ENCODE assay signal across 28 cellular contexts in the genomic region with DNA sequence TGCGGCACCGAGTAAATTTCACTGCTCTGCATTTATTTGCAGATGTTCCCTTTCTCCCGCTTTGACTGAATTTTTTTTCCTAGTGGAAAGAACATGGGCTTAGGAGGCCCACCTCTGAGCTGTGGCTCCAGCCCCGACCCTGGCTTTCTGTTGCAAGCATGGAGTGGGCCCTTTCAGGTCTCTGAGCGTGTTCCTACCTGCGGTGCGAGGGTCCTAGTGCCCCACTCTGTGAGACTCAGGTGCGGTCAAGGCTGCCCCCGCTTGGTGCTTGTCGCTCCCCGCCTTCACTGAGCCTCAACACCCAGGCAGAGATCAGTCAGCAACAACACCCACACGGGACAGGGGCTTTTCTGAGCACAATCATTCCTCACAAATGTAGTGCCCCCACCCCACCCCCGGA. TPM values are rescaled to one million over a fixed set of nuclear protein-coding genes. Genes with fewer than 3 reads are reported as not detected.
"Had no signal": no experiment of that assay in that cellular context is flagged by ENCODE, and none has a peak within 500 bp of the region (broad histone marks: within the 10 kb centered on the region; RNA-seq: fewer than 3 reads in every experiment).

No MANE protein-coding gene starts in this region.

- H3K27me3 ChIP-seq: body of pancreas had no signal

- H3K9me3 ChIP-seq: adrenal gland, body of pancreas had no signal

- H3K4me3 Mint-ChIP-seq: activated CD8-positive, alpha-beta T cell treated with anti-CD3 and anti-CD28 coated beads for 36 hours; activated naive CD8-positive, alpha-beta T cell treated with anti-CD3 and anti-CD28 coated beads, Interleukin-2, amount 10 ng/mL, durations not matched to agents 7 days and 5 days; activated T-cell treated with anti-CD3 and anti-CD28 coated beads, Interleukin-2, amount 50 U/mL, for 72 hours; T-cell had no signal

- H3K9me3 Mint-ChIP-seq: activated CD8-positive, alpha-beta T cell treated with anti-CD3 and anti-CD28 coated beads for 36 hours; activated naive CD8-positive, alpha-beta T cell treated with anti-CD3 and anti-CD28 coated beads, Interleukin-2, amount 10 ng/mL, durations not matched to agents 7 days and 5 days; activated T-cell treated with anti-CD3 and anti-CD28 coated beads, Interleukin-2, amount 50 U/mL, for 72 hours had no signal

- ATAC-seq: activated CD4-positive, CD25-positive, alpha-beta regulatory T cell treated with anti-CD3 and anti-CD28 coated beads, Interleukin-2, amount 50 U/mL, for 24 hours; activated CD8-positive, alpha-beta T cell treated with anti-CD3 and anti-CD28 coated beads for 36 hours; activated T-cell treated with anti-CD3 and anti-CD28 coated beads, Interleukin-2, amount 50 U/mL, for 72 hours; body of pancreas; Right ventricle myocardium inferior; T-cell had no signal

- H3K4me1 Mint-ChIP-seq: activated naive CD8-positive, alpha-beta T cell treated with anti-CD3 and anti-CD28 coated beads, Interleukin-2, amount 10 ng/mL, durations not matched to agents 7 days and 5 days; T-cell had no signal

- H3K27ac Mint-ChIP-seq: activated CD8-positive, alpha-beta T cell treated with anti-CD3 and anti-CD28 coated beads for 36 hours; activated naive CD8-positive, alpha-beta T cell treated with anti-CD3 and anti-CD28 coated beads, Interleukin-2, amount 10 ng/mL, durations not matched to agents 7 days and 5 days; activated T-cell treated with anti-CD3 and anti-CD28 coated beads, Interleukin-2, amount 50 U/mL, for 72 hours; T-cell had no signal

- H3K36me3 Mint-ChIP-seq: activated naive CD8-positive, alpha-beta T cell treated with anti-CD3 and anti-CD28 coated beads, Interleukin-2, amount 10 ng/mL, durations not matched to agents 7 days and 5 days; T-cell had no signal

- DNase-seq: activated CD4-positive, alpha-beta T cell treated with anti-CD3 and anti-CD28 coated beads for 4 hours; activated CD8-positive, alpha-beta memory T cell treated with anti-CD3 and anti-CD28 coated beads, Interleukin-2, amount 50 U/mL, for 4 hours; activated CD8-positive, alpha-beta T cell treated with anti-CD3 and anti-CD28 coated beads for 36 hours; activated naive CD4-positive, alpha-beta T cell treated with anti-CD3 and anti-CD28 coated beads, Interleukin-2, amount 50 U/mL, for 16 hours; activated naive CD8-positive, alpha-beta T cell treated with anti-CD3 and anti-CD28 coated beads, Interleukin-2, amount 10 ng/mL, durations not matched to agents 7 days and 5 days; activated T-cell treated with anti-CD3 and anti-CD28 coated beads, Interleukin-2, amount 50 U/mL, for 72 hours; adrenal gland; anterior cingulate cortex; central memory CD4-positive, alpha-beta T cell; MV-4-11; NCI-H1105; NCI-H1436; NCI-H1694 treated with DMSO at 0.1 percent for 48 hours; NCI-H2029 treated with DMSO at 0.1 percent for 48 hours; NCI-H345; NCI-H510A; NCI-H526 treated with DMSO at 0.1 percent for 48 hours; NCI-H82; OCI-M1; RPMI8226; T-cell; WERI-Rb-1 had no signal

- H3K36me3 ChIP-seq: adrenal gland, MG63, WERI-Rb-1 had no signal

- H3K4me3 ChIP-seq: adrenal gland, body of pancreas, MG63, SK-N-MC had no signal

- H3K27ac ChIP-seq: adrenal gland, body of pancreas, SK-N-MC, WERI-Rb-1 had no signal

- H3K4me1 ChIP-seq: adrenal gland, body of pancreas had no signal

RNA-seq across cellular contexts. Expression of a gene that starts 32.0 kb away (rescaled TPM):
- total RNA-seq: activated CD8-positive, alpha-beta T cell treated with anti-CD3 and anti-CD28 coated beads for 36 hours; activated T-cell treated with anti-CD3 and anti-CD28 coated beads, Interleukin-2, amount 50 U/mL, for 72 hours; adrenal gland; body of pancreas; bronchial epithelial cell; Right ventricle myocardium inferior had no signal
